8 cellular contexts compared by ENCODE assay signal in genomic region chr3:48446425-48447193, GRCh38. TPM values are rescaled to one million over a fixed set of nuclear protein-coding genes. Genes with fewer than 3 reads are reported as not detected.
DNase-seq lines count a peak whose midpoint lies in the region; ATAC-seq and TF ChIP-seq lines count a peak whose summit lies in the region.

ATRIP (plus strand) TSS chr3:48446737; CDS start chr3:48446846, 109 bp downstream.

- H3K4me1 ChIP-seq in HUES48 (ENCODE audit: control insufficient read depth, insufficient read depth, low read length) = peaks cover 7% of the 10 kb centered on the region; the same call in 1 of the 2 replicates
- peaks cover 17% of the 10 kb centered on the region for H3K4me1 ChIP-seq in PC-9 (replicated peaks; ENCODE audit: insufficient read depth)
- peaks cover 18 to 19% of the 10 kb centered on the region in 2 donors for H3K4me1 ChIP-seq in mucosa of rectum (ENCODE audit: control insufficient read depth in 2 of 2, insufficient read depth in 2 of 2, low read length in 2 of 2)

- POLR2A ChIA-PET in PC-9 (lab: Charles Lee; ENCODE audit: unreplicated experiment) = interaction anchor here (0.6 to 0.9 kb wide), 6 partner anchors 10 to 560 kb away, joined by 3 to 7 read pairs (median 4); partner anchors contain the start of gene WDR6

- peak; percentile 84 for ATAC-seq in GM21381 (IDR thresholded peaks at IDR 0.05; ENCODE audit: unreplicated experiment)

- no peaks in the 10 kb centered on the region for H3K27me3 ChIP-seq in HUES48 (ENCODE audit: control insufficient read depth, insufficient read depth, low read length)
- no peaks in the 10 kb centered on the region for H3K27me3 ChIP-seq in PC-9 (ENCODE audit: insufficient read depth, low read depth)
- H3K27me3 ChIP-seq in mucosa of rectum (ENCODE audit: control insufficient read depth in 2 of 2, insufficient read depth in 2 of 2, low read length in 2 of 2) = no peaks in the 10 kb centered on the region

- H3K4me3 ChIP-seq in HUES48 (ENCODE audit: low read depth, low read length) (peak within 1 kb of the TSS; percentile 79), PC-9 (peak within 1 kb of the TSS; percentile 92), mucosa of rectum (ENCODE audit: low read length in 2 of 2) (peak within 1 kb of the TSS; percentile 87 to 96)

- TF ChIP-seq CTCF in PC-9 (conservative IDR thresholded peaks at IDR 0.05) = no peak

- CTCF ChIA-PET in PC-9 (lab: Charles Lee) = interaction anchor here (1.0 to 2.9 kb wide), 3 partner anchors 10 to 217 kb away, joined by 3 to 13 read pairs (median 4); no protein-coding TSS in a partner anchor

- H3K9me3 ChIP-seq in HUES48 (ENCODE audit: control insufficient read depth, insufficient read depth, low read length) = no peaks in the 10 kb centered on the region
- no peaks in the 10 kb centered on the region for H3K9me3 ChIP-seq in PC-9 (ENCODE audit: insufficient read depth, low read depth)
- H3K9me3 ChIP-seq in mucosa of rectum (ENCODE audit: control insufficient read depth in 2 of 2, low read length in 2 of 2) = no peaks in the 10 kb centered on the region

- H4K20me1 ChIP-seq in PC-9 (ENCODE audit: insufficient read depth) = peaks cover 8% of the 10 kb centered on the region; the same call in 1 of the 2 replicates

- H2AFZ ChIP-seq in PC-9 = peak within 1 kb of the TSS; percentile 93

- H3K4me2 ChIP-seq in PC-9 = peak within 1 kb of the TSS; percentile 99

- H3K27ac ChIP-seq in HUES48 (ENCODE audit: low read depth, low read length) (peak within 1 kb of the TSS; percentile 90), PC-9 (peak within 1 kb of the TSS; percentile 10; the same call in 1 of the 2 replicates), epithelial cell of prostate (peak within 1 kb of the TSS; percentile 72), mucosa of rectum (ENCODE audit: low read depth in 2 of 2, low read length in 2 of 2) (peak within 1 kb of the TSS; percentile 85 to 91)

- H3F3A ChIP-seq in PC-9 (ENCODE audit: insufficient read depth, low read depth) = peaks cover 43% of the 10 kb centered on the region

- in situ Hi-C loops in Caki2 (cut with HindIII; ENCODE audit: low pct_unique_long_range_greater_than_20kb, low sequenced_read_pairs) = no loop called here

- no peaks in the 10 kb centered on the region for H3K9me2 ChIP-seq in PC-9 (ENCODE audit: insufficient read depth)

- H3K9ac ChIP-seq in HUES48 (ENCODE audit: low read depth, low read length) = peak within 1 kb of the TSS; percentile 70
- peak within 1 kb of the TSS; percentile 89 to 95 for H3K9ac ChIP-seq in mucosa of rectum (ENCODE audit: low read depth in 1 of 2, low read length in 2 of 2)

- H3K36me3 ChIP-seq in HUES48 (ENCODE audit: control insufficient read depth, insufficient read depth, low read length) = peaks cover 44% of the 10 kb centered on the region
- no peaks in the 10 kb centered on the region for H3K36me3 ChIP-seq in PC-9 (ENCODE audit: low read depth)
- peaks cover 5 to 18% of the 10 kb centered on the region in 2 donors for H3K36me3 ChIP-seq in mucosa of rectum (ENCODE audit: control insufficient read depth in 2 of 2, insufficient read depth in 2 of 2, low read length in 2 of 2)

- H3K79me2 ChIP-seq in PC-9 (ENCODE audit: low read depth) = peaks cover 21% of the 10 kb centered on the region

- intact Hi-C loops in PC-9 (cut with micrococcal nuclease; ENCODE audit: unreplicated experiment) = loop anchor here (5.0 to 10.0 kb wide), 2 partner anchors 111 to 558 kb away; partner anchors contain the start of genes PFKFB4 and WDR6

- TSS peak; percentile 30 for BruUV-seq in PC-9 (replicated peaks; lab: Mats Ljungman, UMichigan)

- peak; percentile 84 for DNase-seq in Caki2 (ENCODE audit: low read depth)
- peak; percentile 75 to 91 for DNase-seq in PC-9
- DNase-seq in activated T-cell treated with anti-CD3 and anti-CD28 coated beads for 48 hours (ENCODE audit: low read depth) = peak; percentile 90
- peak; percentile 34 for DNase-seq in epithelial cell of prostate (ENCODE audit: low read depth, low spot score)
- DNase-seq in stimulated activated CD8-positive, alpha-beta memory T cell treated with anti-CD3 and anti-CD28 coated beads, Interleukin-4, amount 100 ng/mL, for 4 hours (ENCODE audit: low read depth in 2 of 2, low spot score in 1 of 2) = peak; percentile 63 to 73

RNA-seq across cellular contexts. Expression of gene ATRIP, which starts in this region (rescaled TPM):
- total RNA-seq in Caki2 (2014; rRNA removed; shearing (Covaris generic); ENCODE audit: low replicate concordance) = 1.6 and 4.0 TPM in 2 replicates
- 6.9 and 8.5 TPM in 2 replicates for total RNA-seq in PC-9 (2021)

Comparison
In these comparisons a context has a peak if more than half of its experiments do, and no peak if none do; other contexts are left out.
1. Peak in every context shown above with its lines: DNase-seq, ATAC-seq, H3K4me3 ChIP-seq and H3K27ac ChIP-seq.
2. DNase-seq: peak in every context shown above with its lines; median percentile 90 in activated T-cell treated with anti-CD3 and anti-CD28 coated beads for 48 hours; 84 in Caki2; 83 in PC-9; 68 in stimulated activated CD8-positive, alpha-beta memory T cell treated with anti-CD3 and anti-CD28 coated beads, Interleukin-4, amount 100 ng/mL, for 4 hours; 34 in epithelial cell of prostate.
3. H3K27ac ChIP-seq: peak in every context shown above with its lines; median percentile 90 in HUES48; 88 in mucosa of rectum; 72 in epithelial cell of prostate; 10 in PC-9.